Comparison of ENCODE assay signal across 12 cellular contexts in the genomic region with DNA sequence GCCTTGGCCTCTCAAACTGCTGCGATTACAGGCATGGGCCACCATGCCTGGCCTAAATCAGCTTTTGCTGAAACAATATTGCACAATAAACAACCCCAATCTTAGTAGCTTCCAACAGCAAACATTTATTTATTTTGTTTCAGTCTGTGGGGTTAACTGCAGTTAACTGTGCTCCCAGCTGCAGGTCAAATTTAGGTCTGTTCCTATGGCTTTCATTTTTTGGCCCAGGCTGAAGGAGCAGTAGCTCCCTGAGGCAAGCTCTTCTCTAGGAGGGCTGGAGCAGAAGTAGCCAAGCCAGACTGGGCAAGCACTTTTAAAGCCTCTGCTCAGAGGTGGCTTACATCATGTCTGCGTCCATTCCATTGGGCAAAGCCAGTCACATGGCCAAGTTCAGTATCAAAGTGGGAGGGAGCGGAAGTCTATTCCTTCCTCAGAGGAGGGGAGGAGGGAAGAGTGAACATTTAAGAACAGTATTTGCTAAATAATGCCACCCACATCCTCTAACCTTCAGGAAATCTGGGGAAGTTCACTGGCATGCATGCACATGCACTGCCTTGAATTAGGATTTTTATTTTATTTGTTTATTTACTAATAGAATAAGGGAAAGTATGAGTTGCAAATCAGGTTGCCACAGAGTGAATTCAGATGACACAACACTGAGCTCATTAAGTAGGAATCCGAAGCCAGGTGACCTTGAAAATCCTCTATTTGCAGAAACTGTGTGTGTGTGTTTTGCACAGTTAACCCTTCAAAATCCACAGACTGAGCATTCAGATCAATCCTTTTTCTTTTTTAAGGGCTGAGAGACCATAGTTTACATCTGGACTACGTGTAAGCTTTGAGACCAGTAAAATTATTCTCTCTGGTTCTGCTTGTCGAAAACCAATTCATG.
DNase-seq lines count a peak whose midpoint lies in the region; ATAC-seq, FAIRE-seq and TF ChIP-seq lines count a peak whose summit lies in the region.
"Had no signal": no experiment of that assay in that cellular context is flagged by ENCODE, and none has a peak within 500 bp of the region (broad histone marks: within the 10 kb centered on the region; RNA-seq: fewer than 3 reads in every experiment).

No MANE protein-coding gene starts in this region.

- no peak for TF ChIP-seq RAD21 in K562 (CRISPR knock-in tag; conservative IDR thresholded peaks at IDR 0.05 in 1 of 2, IDR thresholded peaks at IDR 0.05 in 1 of 2)

- FAIRE-seq in HTR-8/SVneo (lab: Jason Lieb, UNC) (peak; percentile 26), K562 (lab: Jason Lieb, UNC) (no peak)

- no peak overlapping the region for H3K9ac ChIP-seq in K562 (ENCODE audit: insufficient read depth in 1 of 2, low read depth in 2 of 2, low read length in 2 of 2)

- no peaks in the 10 kb centered on the region for H3K9me1 ChIP-seq in K562 (ENCODE audit: control insufficient read depth, insufficient read depth, low read length)

- intact Hi-C loops in K562 (cut with micrococcal nuclease) = no loop called here

- in situ Hi-C loops in K562 (cut with MboI) (no loop called here), G401 (cut with HindIII; ENCODE audit: low sequenced_read_pairs) (no loop called here)

- no peaks in the 10 kb centered on the region for H3K27me3 ChIP-seq in BE2C
- no peaks in the 10 kb centered on the region for H3K27me3 ChIP-seq in K562 (ENCODE audit: control insufficient read depth in 2 of 2, insufficient read depth in 2 of 2, low read length in 2 of 2)
- H3K27me3 ChIP-seq: esophagus squamous epithelium, upper lobe of left lung had no signal

- H3K4me3 ChIP-seq in BE2C (ENCODE audit: low read depth, low read length) (no peak overlapping the region), K562 (no peak overlapping the region)
- H3K4me3 ChIP-seq: esophagus squamous epithelium, upper lobe of left lung had no signal

- H3K79me2 ChIP-seq in K562 (ENCODE audit: control insufficient read depth, insufficient read depth, low read length) = no peaks in the 10 kb centered on the region

- no peaks in the 10 kb centered on the region for H3K9me3 ChIP-seq in BE2C
- no peaks in the 10 kb centered on the region for H3K9me3 ChIP-seq in K562 (replicated peaks; ENCODE audit: control insufficient read depth, insufficient read depth, low read depth, low read length)
- H3K9me3 ChIP-seq: esophagus squamous epithelium, upper lobe of left lung had no signal

- DNase-seq in BE2C = peak; percentile 24
- DNase-seq in HTR-8/SVneo (ENCODE audit: insufficient read length, low spot score) = peak; percentile 12
- peak in 3 of 4 experiments; percentile 1 to 6 (median 6) for DNase-seq in K562 (ENCODE audit: extremely low read depth in 1 of 4, low spot score in 3 of 4)
- DNase-seq in left kidney (ENCODE audit: low read depth, low spot score) = peak; percentile 15
- no peak for DNase-seq in stimulated activated CD8-positive, alpha-beta memory T cell treated with anti-CD3 and anti-CD28 coated beads, Interleukin-4, amount 100 ng/mL, for 48 hours
- DNase-seq in G401 (ENCODE audit: low spot score) = no peak
- DNase-seq in GF-D8 (lab: John Stamatoyannopoulos, UW) = no peak
- DNase-seq in activated CD8-positive, alpha-beta memory T cell treated with anti-CD3 and anti-CD28 coated beads for 24 hours = no peak
- DNase-seq: esophagus squamous epithelium, upper lobe of left lung had no signal

- TF ChIP-seq EP300 in K562 (IDR thresholded peaks at IDR 0.05; ENCODE audit: low read length) = no peak

- ATAC-seq in K562 = peak; percentile 79
- ATAC-seq: stimulated activated effector memory CD8-positive, alpha-beta T cell treated with anti-CD3 and anti-CD28 coated beads, Interleukin-12 subunit alpha, Interleukin-12 subunit beta, amount 100 ng/mL, for 72 hours had no signal

- TF ChIP-seq POLR2A in K562 (conservative IDR thresholded peaks at IDR 0.05) = no peak

- no TSS peak for BruUV-seq in K562 (replicated peaks; lab: Mats Ljungman, UMichigan)

- CTCF ChIA-PET in K562 (lab: Yijun Ruan, JAX; ENCODE audit: low intra/inter-chr PET ratio) = no interaction called here

- no peaks in the 10 kb centered on the region for H3K4me1 ChIP-seq in BE2C
- no peaks in the 10 kb centered on the region for H3K4me1 ChIP-seq in K562 (replicated peaks in 1 of 2; ENCODE audit: control insufficient read depth in 2 of 2, insufficient read depth in 2 of 2, low read length in 2 of 2)
- H3K4me1 ChIP-seq: esophagus squamous epithelium, upper lobe of left lung had no signal

- no peak overlapping the region for H3K4me2 ChIP-seq in K562 (ENCODE audit: insufficient read depth, low read length)

- H2AFZ ChIP-seq in K562 (ENCODE audit: low read depth, low read length) = no peak overlapping the region

- POLR2A ChIA-PET in K562 (lab: Yijun Ruan, JAX) = no interaction called here

- H4K20me1 ChIP-seq in K562 (replicated peaks; ENCODE audit: control insufficient read depth, insufficient read depth, low read length) = no peaks in the 10 kb centered on the region

- 0% methylated on average over 4 of the region's 6 CpGs for WGBS in K562 (ENCODE audit: insufficient coverage, low coverage, missing lambda C conversion rate)

- TF ChIP-seq CTCF in BE2C (IDR thresholded peaks at IDR 0.05; ENCODE audit: low read depth, low read length) (no peak), K562 (IDR thresholded peaks at IDR 0.05 in 2 of 3, conservative IDR thresholded peaks at IDR 0.05 in 1 of 3; ENCODE audit: insufficient read depth in 2 of 3, low read depth in 1 of 3, low read length in 3 of 3) (no peak)

- H3K27ac ChIP-seq in K562 (ENCODE audit: extremely low read depth, low read depth, low read length) = no peak overlapping the region
- H3K27ac ChIP-seq: esophagus squamous epithelium, upper lobe of left lung, VCaP had no signal

- no peaks in the 10 kb centered on the region for H3K36me3 ChIP-seq in BE2C
- H3K36me3 ChIP-seq in K562 (ENCODE audit: control insufficient read depth, insufficient read depth, low read length) = no peaks in the 10 kb centered on the region
- H3K36me3 ChIP-seq: esophagus squamous epithelium, upper lobe of left lung had no signal

TF ChIP-seq in K562, 482 proteins besides CTCF, POLR2A, EP300 and RAD21:
- TF ChIP-seq, protein P1, sequence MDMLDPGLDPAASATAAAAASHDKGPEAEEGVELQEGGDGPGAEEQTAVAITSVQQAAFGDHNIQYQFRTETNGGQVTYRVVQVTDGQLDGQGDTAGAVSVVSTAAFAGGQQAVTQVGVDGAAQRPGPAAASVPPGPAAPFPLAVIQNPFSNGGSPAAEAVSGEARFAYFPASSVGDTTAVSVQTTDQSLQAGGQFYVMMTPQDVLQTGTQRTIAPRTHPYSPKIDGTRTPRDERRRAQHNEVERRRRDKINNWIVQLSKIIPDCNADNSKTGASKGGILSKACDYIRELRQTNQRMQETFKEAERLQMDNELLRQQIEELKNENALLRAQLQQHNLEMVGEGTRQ (CRISPR knock-in tag; IDR thresholded peaks at IDR 0.05) = peak; percentile 82
- TF ChIP-seq RUNX1 (IDR thresholded peaks at IDR 0.05; ENCODE audit: low read depth) = no peak
TF ChIP-seq in K562: peak in this region for 1.

Comparison
In these comparisons a context has a peak if more than half of its experiments do, and no peak if none do; other contexts are left out.
1. DNase-seq: peak in BE2C (single experiment), HTR-8/SVneo (single experiment), K562 (3 of 4) and left kidney (single experiment); none in stimulated activated CD8-positive, alpha-beta memory T cell treated with anti-CD3 and anti-CD28 coated beads, Interleukin-4, amount 100 ng/mL, for 48 hours (single experiment), G401 (single experiment), GF-D8 (single experiment) and activated CD8-positive, alpha-beta memory T cell treated with anti-CD3 and anti-CD28 coated beads for 24 hours (single experiment).